In the genomic region with DNA sequence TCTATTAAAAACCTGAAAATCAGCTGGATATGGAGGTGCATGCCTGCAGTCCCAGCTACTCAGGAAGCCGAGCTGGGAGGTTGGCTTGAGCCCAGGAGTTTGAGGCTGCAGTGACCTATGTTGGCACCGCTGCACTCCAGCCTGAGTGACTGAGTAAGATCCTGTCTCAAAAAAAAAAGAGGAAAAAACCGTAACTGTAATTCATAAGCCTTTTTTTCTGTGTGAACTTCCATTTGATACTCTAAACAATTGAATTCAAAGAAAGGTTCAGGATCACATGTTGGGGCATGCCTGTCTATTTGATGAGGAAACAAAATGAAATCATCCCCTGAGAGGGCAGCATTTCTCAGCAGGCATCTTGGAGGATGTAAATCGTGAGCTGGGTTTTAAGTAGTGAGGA, we compare ENCODE assay signal across 1 cellular context.
TF ChIP-seq lines count a peak whose summit lies in the region.

No MANE protein-coding gene starts in this region.

TF ChIP-seq in SK-N-SH, 30 proteins besides CTCF, POLR2A, EP300 and RAD21 (continued from another document):
- TF ChIP-seq REST (IDR thresholded peaks at IDR 0.05; ENCODE audit: low read depth, low read length) (no peak), FOXM1 (IDR thresholded peaks at IDR 0.05; ENCODE audit: low read depth) (peak; percentile 59; the same call in 1 of the 2 replicates), TCF12 (IDR thresholded peaks at IDR 0.05) (peak; percentile 78; the same call in 1 of the 2 replicates), MEF2A (IDR thresholded peaks at IDR 0.05; ENCODE audit: borderline replicate concordance, low read depth) (no peak)
- TF ChIP-seq, protein P1, sequence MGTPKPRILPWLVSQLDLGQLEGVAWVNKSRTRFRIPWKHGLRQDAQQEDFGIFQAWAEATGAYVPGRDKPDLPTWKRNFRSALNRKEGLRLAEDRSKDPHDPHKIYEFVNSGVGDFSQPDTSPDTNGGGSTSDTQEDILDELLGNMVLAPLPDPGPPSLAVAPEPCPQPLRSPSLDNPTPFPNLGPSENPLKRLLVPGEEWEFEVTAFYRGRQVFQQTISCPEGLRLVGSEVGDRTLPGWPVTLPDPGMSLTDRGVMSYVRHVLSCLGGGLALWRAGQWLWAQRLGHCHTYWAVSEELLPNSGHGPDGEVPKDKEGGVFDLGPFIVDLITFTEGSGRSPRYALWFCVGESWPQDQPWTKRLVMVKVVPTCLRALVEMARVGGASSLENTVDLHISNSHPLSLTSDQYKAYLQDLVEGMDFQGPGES (IDR thresholded peaks at IDR 0.05; ENCODE audit: low read depth, low read length): no peak
- TF ChIP-seq, protein P2, sequence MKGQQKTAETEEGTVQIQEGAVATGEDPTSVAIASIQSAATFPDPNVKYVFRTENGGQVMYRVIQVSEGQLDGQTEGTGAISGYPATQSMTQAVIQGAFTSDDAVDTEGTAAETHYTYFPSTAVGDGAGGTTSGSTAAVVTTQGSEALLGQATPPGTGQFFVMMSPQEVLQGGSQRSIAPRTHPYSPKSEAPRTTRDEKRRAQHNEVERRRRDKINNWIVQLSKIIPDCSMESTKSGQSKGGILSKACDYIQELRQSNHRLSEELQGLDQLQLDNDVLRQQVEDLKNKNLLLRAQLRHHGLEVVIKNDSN (IDR thresholded peaks at IDR 0.05; ENCODE audit: borderline replicate concordance, low read depth): peak; percentile 46; the same call in 1 of the 2 replicates
